In genomic region chr6:151679081-151679480, GRCh38 we compare ENCODE assay signal across 1 cellular context.
TF ChIP-seq lines count a peak whose summit lies in the region.

No MANE protein-coding gene starts in this region.

TF ChIP-seq in K562, 482 proteins besides CTCF, POLR2A, EP300 and RAD21 (continued from another document):
- TF ChIP-seq L3MBTL2 (IDR thresholded peaks at IDR 0.05) (peak; percentile 91), ZNF41 (CRISPR knock-in tag; conservative IDR thresholded peaks at IDR 0.05) (no peak), SAFB (IDR thresholded peaks at IDR 0.05; ENCODE audit: borderline replicate concordance, low read depth, low read length) (no peak), TRIM25 (IDR thresholded peaks at IDR 0.05; ENCODE audit: borderline replicate concordance) (no peak), HDAC3 (IDR thresholded peaks at IDR 0.05; ENCODE audit: borderline replicate concordance, partially characterized antibody) (no peak), ZNF561 (CRISPR knock-in tag; conservative IDR thresholded peaks at IDR 0.05) (no peak), ARID3B (CRISPR knock-in tag; IDR thresholded peaks at IDR 0.05; ENCODE audit: borderline replicate concordance) (no peak), ZNF324 (CRISPR knock-in tag; IDR thresholded peaks at IDR 0.05) (no peak), NEUROD1 (IDR thresholded peaks at IDR 0.05; ENCODE audit: borderline replicate concordance, low read depth, low read length, partially characterized antibody) (no peak), E2F4 (CRISPR knock-in tag; IDR thresholded peaks at IDR 0.05; ENCODE audit: low read depth) (no peak), ZNF134 (CRISPR knock-in tag; conservative IDR thresholded peaks at IDR 0.05) (no peak), MYC (IDR thresholded peaks at IDR 0.05; ENCODE audit: low read depth, low read length) (peak; percentile 44; the same call in 1 of the 2 replicates), MYC (CRISPR knock-in tag; IDR thresholded peaks at IDR 0.05; ENCODE audit: borderline replicate concordance, low read depth) (no peak), PHB2 (IDR thresholded peaks at IDR 0.05; ENCODE audit: low read depth) (no peak), SRSF3 (IDR thresholded peaks at IDR 0.05; ENCODE audit: insufficient read depth, low read length) (no peak), RNF2 (IDR thresholded peaks at IDR 0.05) (no peak), KAT7 (CRISPR knock-in tag; IDR thresholded peaks at IDR 0.05; ENCODE audit: borderline replicate concordance) (no peak), FOXJ3 (CRISPR knock-in tag; IDR thresholded peaks at IDR 0.05) (no peak), MGA (IDR thresholded peaks at IDR 0.05) (peak; percentile 92), PBX2 (CRISPR knock-in tag; IDR thresholded peaks at IDR 0.05; ENCODE audit: low read depth) (no peak), PBX2 (tag; conservative IDR thresholded peaks at IDR 0.05; ENCODE audit: low read depth) (no peak), ZC3H11A (IDR thresholded peaks at IDR 0.05; ENCODE audit: low read depth, low read length) (no peak), MXD1 (CRISPR knock-in tag; IDR thresholded peaks at IDR 0.05; ENCODE audit: borderline replicate concordance, poor library complexity, severe bottlenecking) (no peak), FOXA3 (CRISPR knock-in tag; conservative IDR thresholded peaks at IDR 0.05 in 1 of 2, IDR thresholded peaks at IDR 0.05 in 1 of 2) (no peak), FOXK2 (conservative IDR thresholded peaks at IDR 0.05 in 1 of 2, IDR thresholded peaks at IDR 0.05 in 1 of 2; ENCODE audit: low read depth in 2 of 2) (peak in 1 of 2 experiments; percentile 28; a peak in 1 of 4 replicates), CBFA2T3 (IDR thresholded peaks at IDR 0.05) (peak; percentile 4; the same call in 1 of the 2 replicates), ZNF444 (CRISPR knock-in tag; IDR thresholded peaks at IDR 0.05) (no peak), POLR2G (IDR thresholded peaks at IDR 0.05; ENCODE audit: low read depth, low read length) (no peak), ZSCAN32 (CRISPR knock-in tag; IDR thresholded peaks at IDR 0.05) (no peak), E2F8 (IDR thresholded peaks at IDR 0.05; ENCODE audit: low read depth, partially characterized antibody) (no peak), U2AF2 (optimal IDR thresholded peaks at IDR 0.05; ENCODE audit: low read depth, low read length) (no peak), CREBBP (IDR thresholded peaks at IDR 0.05; ENCODE audit: low read depth, low read length) (no peak), GABPB2 (CRISPR knock-in tag; conservative IDR thresholded peaks at IDR 0.05) (no peak), KDM5B (IDR thresholded peaks at IDR 0.05; ENCODE audit: insufficient replicate concordance, low read depth, low read length) (no peak), NFRKB (IDR thresholded peaks at IDR 0.05; ENCODE audit: low read depth) (no peak), MEF2D (tag; conservative IDR thresholded peaks at IDR 0.05; ENCODE audit: low read depth) (no peak)
